ENCODE assay signal across 8 cellular contexts in the genomic region with DNA sequence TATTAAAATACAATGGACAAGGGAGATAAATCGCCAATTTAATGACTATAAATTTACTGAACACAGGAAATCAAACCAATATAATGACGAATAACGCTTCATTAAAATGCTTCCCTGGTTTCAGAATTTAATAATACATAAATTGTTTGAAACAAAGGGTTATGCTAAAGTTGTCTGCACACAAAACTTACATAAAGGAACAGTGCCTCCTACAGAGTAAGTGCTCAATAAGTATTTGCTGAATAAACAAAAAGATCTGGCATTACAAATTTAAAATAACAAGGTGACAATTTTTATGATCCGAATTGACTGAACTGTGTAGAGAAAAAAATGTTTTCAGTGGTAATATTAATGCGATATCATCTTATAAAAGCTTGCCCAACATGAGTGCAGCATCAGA.
DNase-seq lines count a peak whose midpoint lies in the region; FAIRE-seq and TF ChIP-seq lines count a peak whose summit lies in the region.

No MANE protein-coding gene starts in this region.

- WGBS in transverse colon (ENCODE audit: low coverage in 1 of 2), 2 donors: 32 to 36% methylated on average over 5 of the region's 5 CpGs

- H3K4me1 ChIP-seq in HAP-1 (peaks cover 13% of the 10 kb centered on the region), transverse colon (peaks cover 0 to 32% (median 19%) of the 10 kb centered on the region in 4 donors)

- DNase-seq in AG10803 (ENCODE audit: low read depth): peak; percentile 20
- no peak for DNase-seq in HAP-1 (ENCODE audit: low spot score in 2 of 2)
- no peak for DNase-seq in transverse colon
- no peak for DNase-seq in NCI-H1694 treated with DMSO at 0.1 percent for 48 hours (lab: John Stamatoyannopoulos, UW)
- no peak for DNase-seq in substantia nigra (lab: John Stamatoyannopoulos, UW)
- DNase-seq in stimulated activated CD4-positive, alpha-beta T cell treated with anti-CD3 and anti-CD28 coated beads, Interleukin-12 subunit alpha, Interleukin-12 subunit beta, amount 100 ng/mL, for 4 hours: no peak

- peak overlapping the region; percentile 89 for H3K4me3 ChIP-seq in AG10803 (ENCODE audit: low read length)
- peak overlapping the region; percentile 81 for H3K4me3 ChIP-seq in HAP-1
- H3K4me3 ChIP-seq in transverse colon: peak overlapping the region in 3 of 4 donors; percentile 64 to 86 (median 66)

- peak; percentile 44 for TF ChIP-seq CTCF in AG10803 (conservative IDR thresholded peaks at IDR 0.05; ENCODE audit: low read length)
- TF ChIP-seq CTCF in transverse colon (IDR thresholded peaks at IDR 0.05): peak in 2 of 5 experiments; percentile 15 to 32

- FAIRE-seq in islet of Langerhans (lab: Jason Lieb, UNC): peak; percentile 56

- no peaks in the 10 kb centered on the region for H3K9me3 Mint-ChIP-seq in activated naive CD8-positive, alpha-beta T cell (ENCODE audit: low read depth)

- no peaks in the 10 kb centered on the region for H3K27me3 Mint-ChIP-seq in activated naive CD8-positive, alpha-beta T cell

- H3K4me3 Mint-ChIP-seq in activated naive CD8-positive, alpha-beta T cell: peak overlapping the region; percentile 87

- no peaks in the 10 kb centered on the region for H3K36me3 Mint-ChIP-seq in activated naive CD8-positive, alpha-beta T cell

- peak overlapping the region; percentile 92 for H3K27ac Mint-ChIP-seq in activated naive CD8-positive, alpha-beta T cell

- H3K4me1 Mint-ChIP-seq in activated naive CD8-positive, alpha-beta T cell (ENCODE audit: low read depth): peaks cover 35% of the 10 kb centered on the region

- H3K9me3 ChIP-seq in HAP-1 (no peaks in the 10 kb centered on the region), transverse colon (no peaks in the 10 kb centered on the region)

- in situ Hi-C loops in HAP-1 (cut with MboI; ENCODE audit: low sequenced_read_pairs) (no loop called here), transverse colon (cut with MboI; ENCODE audit: low pct_ligation_motif_present in 1 of 4, low pct_unique_long_range_greater_than_20kb in 1 of 4, low sequenced_read_pairs in 3 of 4) (loop anchor here in 1 of 4 donors (25.0 kb wide), 1 partner anchor 202 kb away; the partner anchor contains the start of gene MGARP)

- TF ChIP-seq POLR2A in transverse colon (IDR thresholded peaks at IDR 0.05): no peak

- H3K36me3 ChIP-seq in HAP-1 (replicated peaks): no peaks in the 10 kb centered on the region; the same call in 1 of the 2 replicates
- no peaks in the 10 kb centered on the region for H3K36me3 ChIP-seq in transverse colon

- H3K27me3 ChIP-seq in HAP-1 (ENCODE audit: low read depth) (no peaks in the 10 kb centered on the region), transverse colon (no peaks in the 10 kb centered on the region)

- H3K27ac ChIP-seq in transverse colon (peak overlapping the region; percentile 94 to 100 (median 98)), substantia nigra (ENCODE audit: low read depth, low read length, poor library complexity, severe bottlenecking) (no peak overlapping the region)

- intact Hi-C loops in transverse colon (cut with DNase I; ENCODE audit: low total_unique reads): loop anchor here (10.0 kb wide), 1 partner anchor 50 kb away; no protein-coding TSS in a partner anchor

- TF ChIP-seq EP300 in transverse colon (IDR thresholded peaks at IDR 0.05; ENCODE audit: low read depth): no peak
